In genomic region chr1:116595946-116596741, GRCh38 we compare ENCODE assay signal across 8 cellular contexts. TPM values are rescaled to one million over a fixed set of nuclear protein-coding genes. Genes with fewer than 3 reads are reported as not detected.
DNase-seq lines count a peak whose midpoint lies in the region; ATAC-seq and TF ChIP-seq lines count a peak whose summit lies in the region.
"Not testable (repeated sequence)": the region's sequence is repeated elsewhere in the genome, so short reads cannot be mapped to it uniquely, and the experiment has no call there.

No MANE protein-coding gene starts in this region.

- TF ChIP-seq CTCF in GM06990 (IDR thresholded peaks at IDR 0.05; ENCODE audit: insufficient read depth, low read length, poor library complexity, severe bottlenecking): peak; percentile 59
- TF ChIP-seq CTCF in brain microvascular endothelial cell (IDR thresholded peaks at IDR 0.05; ENCODE audit: low read depth, low read length, missing control alignments): peak; percentile 60

- ATAC-seq in HG02678 (IDR thresholded peaks at IDR 0.05; ENCODE audit: unreplicated experiment): peak; percentile 49
- peak; percentile 49 to 67 for ATAC-seq in activated CD4-positive, CD25-positive, alpha-beta regulatory T cell treated with anti-CD3 and anti-CD28 coated beads, Interleukin-2, amount 50 U/mL, for 24 hours
- peak; percentile 26 for ATAC-seq in left ventricle myocardium superior
- ATAC-seq in aorta (ENCODE audit: low FRiP score): peak; percentile 79

- not testable (repeated sequence) for H3K36me3 ChIP-seq in GM06990 (ENCODE audit: control insufficient read depth, insufficient read depth, low read length); brain microvascular endothelial cell (replicated peaks); aorta (ENCODE audit: control insufficient read depth in 1 of 2, insufficient read depth in 2 of 2, low read length in 1 of 2)

- H3K27ac ChIP-seq in brain microvascular endothelial cell; aorta (ENCODE audit: low read depth in 1 of 2, low read length in 2 of 2): not testable (repeated sequence)

- in situ Hi-C loops in brain microvascular endothelial cell (cut with HindIII; ENCODE audit: low pct_ligation_motif_present, low sequenced_read_pairs): not testable (repeated sequence)

- not testable (repeated sequence) for H3K4me3 ChIP-seq in GM06990 (replicated peaks; ENCODE audit: low read depth, low read length); aorta (ENCODE audit: low read length in 2 of 2)
- peak overlapping the region; percentile 17 for H3K4me3 ChIP-seq in brain microvascular endothelial cell (ENCODE audit: low read depth, low read length)

- H3K4me1 ChIP-seq in aorta (ENCODE audit: control insufficient read depth in 1 of 2, insufficient read depth in 2 of 2, low read length in 2 of 2): not testable (repeated sequence)

- H3K27me3 ChIP-seq in GM06990 (replicated peaks; ENCODE audit: control insufficient read depth, insufficient read depth, low read length); brain microvascular endothelial cell (replicated peaks); aorta (ENCODE audit: control insufficient read depth in 1 of 2, insufficient read depth in 2 of 2, low read length in 1 of 2): not testable (repeated sequence)

- not testable (repeated sequence) for DNase-seq in GM06990 (ENCODE audit: extremely low read depth, insufficient read length); left ventricle myocardium superior; aorta
- DNase-seq in NCI-H69 (lab: John Stamatoyannopoulos, UW): peak; percentile 62
- DNase-seq in brain microvascular endothelial cell: peak; percentile 17
- peak; percentile 27 for DNase-seq in pons (ENCODE audit: low spot score)

- WGBS in aorta, 2 donors: 11 to 28% methylated on average over 8 of the region's 8 CpGs

- not testable (repeated sequence) for H3K9me3 ChIP-seq in aorta (ENCODE audit: control insufficient read depth, low read length)

- intact Hi-C loops in left ventricle myocardium superior (cut with micrococcal nuclease): not testable (repeated sequence)
- intact Hi-C loops in aorta (cut with DNase I): loop anchor here in 1 of 2 donors (2.0 kb wide), 1 partner anchor 23 kb away; no protein-coding TSS in a partner anchor

RNA-seq across cellular contexts. Expression of gene CD58, which starts 25.3 kb away (rescaled TPM):
- total RNA-seq in left ventricle myocardium superior: 26.1 TPM
- total RNA-seq in aorta: 10 to 100 TPM; 28.6 to 30.7 TPM
- polyA plus RNA-seq in aorta: 10 to 100 TPM; 32.4 to 45.4 TPM

Comparison
In these comparisons a context has a peak if more than half of its experiments do, and no peak if none do; other contexts are left out.
1. ATAC-seq: peak in every context shown above with its lines; median percentile 79 in aorta; 58 in activated CD4-positive, CD25-positive, alpha-beta regulatory T cell treated with anti-CD3 and anti-CD28 coated beads, Interleukin-2, amount 50 U/mL, for 24 hours; 49 in HG02678; 26 in left ventricle myocardium superior.